Comparison of ENCODE assay signal across 9 cellular contexts in the genomic region with DNA sequence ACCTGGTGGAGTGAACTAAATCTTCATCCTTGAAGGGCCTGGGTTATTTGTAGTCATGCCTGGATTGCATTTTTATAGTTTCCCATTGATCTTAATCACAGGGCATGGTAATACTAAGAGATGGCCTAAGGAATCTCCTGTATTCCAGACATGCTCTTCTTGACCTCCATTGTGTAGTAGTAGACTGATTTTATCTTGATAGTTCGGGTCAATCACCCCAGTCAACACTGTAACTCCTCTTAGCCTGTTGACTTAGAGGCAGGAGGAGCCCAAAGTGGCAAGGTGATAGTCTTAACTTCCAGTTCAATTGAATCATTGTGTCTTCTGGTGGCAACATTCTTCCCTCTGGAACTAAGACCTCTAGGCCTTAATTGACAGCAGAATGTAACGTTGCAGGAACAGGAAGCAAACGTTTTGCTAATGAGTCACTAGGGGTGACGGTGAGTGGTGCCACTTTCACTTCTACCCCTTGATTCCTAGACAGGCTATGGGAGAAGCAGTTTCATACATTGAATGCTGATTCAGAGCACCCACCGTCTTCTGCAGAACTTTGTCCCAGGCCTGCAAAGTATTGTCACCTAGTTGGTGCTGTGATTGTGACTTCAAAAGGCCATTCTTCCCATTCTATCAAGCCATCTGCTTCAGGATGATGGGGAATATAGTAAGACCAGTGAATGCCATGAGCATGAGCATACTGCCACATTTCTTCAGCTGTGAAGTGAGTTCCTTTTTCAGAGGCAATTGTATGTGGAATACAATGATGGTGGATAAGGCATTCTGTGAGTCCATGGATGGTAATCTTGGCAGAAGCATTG. TPM values are rescaled to one million over a fixed set of nuclear protein-coding genes. Genes with fewer than 3 reads are reported as not detected.
DNase-seq lines count a peak whose midpoint lies in the region; ATAC-seq, FAIRE-seq and TF ChIP-seq lines count a peak whose summit lies in the region.
"Had no signal": no experiment of that assay in that cellular context is flagged by ENCODE, and none has a peak within 500 bp of the region (broad histone marks: within the 10 kb centered on the region; RNA-seq: fewer than 3 reads in every experiment).

No MANE protein-coding gene starts in this region.

- peak overlapping the region; percentile 89 for H2AFZ ChIP-seq in osteoblast (ENCODE audit: low read length)

- H3K4me2 ChIP-seq in osteoblast (ENCODE audit: insufficient read depth, low read length): peak overlapping the region; percentile 52

- H3K36me3 ChIP-seq in osteoblast (ENCODE audit: insufficient read depth, low read length): no peaks in the 10 kb centered on the region
- H3K36me3 ChIP-seq in kidney (ENCODE audit: control insufficient read depth in 1 of 2, insufficient read depth in 2 of 2, low read length in 2 of 2): no peaks in the 10 kb centered on the region
- H3K36me3 ChIP-seq: neutrophil had no signal

- H3K27ac Mint-ChIP-seq in activated naive CD8-positive, alpha-beta T cell treated with anti-CD3 and anti-CD28 coated beads, Interleukin-2, amount 10 ng/mL, durations not matched to agents 7 days and 5 days: peak overlapping the region; percentile 66

- ATAC-seq in GM19395 (IDR thresholded peaks at IDR 0.05; ENCODE audit: unreplicated experiment): peak; percentile 73
- peak; percentile 60 for ATAC-seq in activated naive CD8-positive, alpha-beta T cell treated with anti-CD3 and anti-CD28 coated beads, Interleukin-2, amount 10 ng/mL, durations not matched to agents 7 days and 5 days (ENCODE audit: low read depth)

- peaks cover 9% of the 10 kb centered on the region for H3K4me1 ChIP-seq in osteoblast (ENCODE audit: insufficient read depth, low read length)
- no peaks in the 10 kb centered on the region for H3K4me1 ChIP-seq in kidney (ENCODE audit: control insufficient read depth in 1 of 2, insufficient read depth in 1 of 2, low read depth in 1 of 2, low read length in 2 of 2)

- H3K4me3 Mint-ChIP-seq in activated naive CD8-positive, alpha-beta T cell treated with anti-CD3 and anti-CD28 coated beads, Interleukin-2, amount 10 ng/mL, durations not matched to agents 7 days and 5 days: no peak overlapping the region

- H3K4me1 Mint-ChIP-seq in activated naive CD8-positive, alpha-beta T cell treated with anti-CD3 and anti-CD28 coated beads, Interleukin-2, amount 10 ng/mL, durations not matched to agents 7 days and 5 days: peaks cover 10% of the 10 kb centered on the region

- H4K20me1 ChIP-seq in osteoblast (ENCODE audit: insufficient read depth, low read length): no peaks in the 10 kb centered on the region

- POLR2A ChIA-PET in activated naive CD8-positive, alpha-beta T cell treated with anti-CD3 and anti-CD28 coated beads, Interleukin-2, amount 10 ng/mL, durations not matched to agents 7 days and 5 days (lab: Charles Lee): no interaction called here

- H3K4me3 ChIP-seq in osteoblast (ENCODE audit: insufficient read depth, low read length) (no peak overlapping the region), kidney (ENCODE audit: low read length in 2 of 2) (no peak overlapping the region)

- H3K9me3 ChIP-seq in osteoblast (ENCODE audit: low read depth, low read length) (no peaks in the 10 kb centered on the region), kidney (ENCODE audit: control insufficient read depth in 1 of 2, low read length in 2 of 2) (peaks cover 0 to 3% of the 10 kb centered on the region in 2 donors)
- H3K9me3 ChIP-seq: neutrophil had no signal

- FAIRE-seq in kidney (lab: Jason Lieb, UNC): no peak

- TF ChIP-seq CTCF in osteoblast (IDR thresholded peaks at IDR 0.05; ENCODE audit: extremely low read depth, low read depth, low read length) (no peak), kidney (IDR thresholded peaks at IDR 0.05; ENCODE audit: borderline replicate concordance, extremely low read depth, insufficient read depth) (no peak)

- no peak overlapping the region for H3K9ac ChIP-seq in kidney (ENCODE audit: low read length in 2 of 2)

- DNase-seq in HS-5 (ENCODE audit: low read depth): peak; percentile 80
- DNase-seq in activated naive CD8-positive, alpha-beta T cell treated with anti-CD3 and anti-CD28 coated beads, Interleukin-2, amount 10 ng/mL, durations not matched to agents 7 days and 5 days: no peak
- DNase-seq in osteoblast (ENCODE audit: insufficient read length, low spot score, missing footprints): peak; percentile 53
- DNase-seq in kidney: no peak
- no peak for DNase-seq in DMS 273 (lab: John Stamatoyannopoulos, UW; ENCODE audit: unreplicated experiment)
- no peak for DNase-seq in mesenteric fat pad (ENCODE audit: low spot score)
- DNase-seq in DMS79 treated with DMSO at 0.1 percent for 48 hours (lab: John Stamatoyannopoulos, UW): no peak

- H3K36me3 Mint-ChIP-seq in activated naive CD8-positive, alpha-beta T cell treated with anti-CD3 and anti-CD28 coated beads, Interleukin-2, amount 10 ng/mL, durations not matched to agents 7 days and 5 days: peaks cover 2% of the 10 kb centered on the region

- no peaks in the 10 kb centered on the region for H3K79me2 ChIP-seq in osteoblast (ENCODE audit: insufficient read depth, low read length)

- peaks cover 11% of the 10 kb centered on the region for H3K9me3 Mint-ChIP-seq in activated naive CD8-positive, alpha-beta T cell treated with anti-CD3 and anti-CD28 coated beads, Interleukin-2, amount 10 ng/mL, durations not matched to agents 7 days and 5 days

- no peaks in the 10 kb centered on the region for H3K27me3 ChIP-seq in osteoblast (ENCODE audit: insufficient read depth, low read length)
- H3K27me3 ChIP-seq: neutrophil had no signal

- H3K27ac ChIP-seq in osteoblast (ENCODE audit: low read depth, low read length): peak overlapping the region; percentile 26
- no peak overlapping the region for H3K27ac ChIP-seq in kidney (ENCODE audit: low read depth in 2 of 2, low read length in 2 of 2)
- H3K27ac ChIP-seq: neutrophil had no signal

- intact Hi-C loops in kidney (cut with DNase I): no loop called here

- H3K27me3 Mint-ChIP-seq in activated naive CD8-positive, alpha-beta T cell treated with anti-CD3 and anti-CD28 coated beads, Interleukin-2, amount 10 ng/mL, durations not matched to agents 7 days and 5 days: peaks cover 3% of the 10 kb centered on the region

RNA-seq across cellular contexts. Expression of gene PAPSS2, which starts 24.0 kb away (rescaled TPM):
- total RNA-seq in activated naive CD8-positive, alpha-beta T cell treated with anti-CD3 and anti-CD28 coated beads, Interleukin-2, amount 10 ng/mL, durations not matched to agents 7 days and 5 days: 1 to 10 TPM; 1.1 to 2.2 TPM
- total RNA-seq in osteoblast: 70.1 and 81.8 TPM in 2 replicates
- total RNA-seq in kidney: 84.2 TPM
- polyA plus RNA-seq in kidney (ENCODE audit: insufficient read depth, low read depth, low replicate concordance): 23.5 TPM
- total RNA-seq in mesenteric fat pad: 125 TPM

Comparison
In these comparisons a context has a peak if more than half of its experiments do, and no peak if none do; other contexts are left out.
1. DNase-seq: peak in HS-5 (single experiment) and osteoblast (single experiment); none in activated naive CD8-positive, alpha-beta T cell treated with anti-CD3 and anti-CD28 coated beads, Interleukin-2, amount 10 ng/mL, durations not matched to agents 7 days and 5 days (single experiment), kidney (single experiment), DMS 273 (single experiment), mesenteric fat pad (single experiment) and DMS79 treated with DMSO at 0.1 percent for 48 hours (single experiment).
2. RNA of gene PAPSS2, which starts 24.0 kb away (total RNA-seq): 125 TPM in mesenteric fat pad (single experiment), 84.2 TPM in kidney (single experiment) and 70.1 to 81.8 TPM in osteoblast; 1.1 to 2.2 TPM in activated naive CD8-positive, alpha-beta T cell treated with anti-CD3 and anti-CD28 coated beads, Interleukin-2, amount 10 ng/mL, durations not matched to agents 7 days and 5 days; every median in the first group is over 10 times any median in the second.